9 cellular contexts compared by ENCODE assay signal in genomic region chr11:66834539-66834845, GRCh38. TPM values are rescaled to one million over a fixed set of nuclear protein-coding genes. Genes with fewer than 3 reads are reported as not detected.
DNase-seq lines count a peak whose midpoint lies in the region; ATAC-seq and TF ChIP-seq lines count a peak whose summit lies in the region.
"Had no signal": no experiment of that assay in that cellular context is flagged by ENCODE, and none has a peak within 500 bp of the region (broad histone marks: within the 10 kb centered on the region; RNA-seq: fewer than 3 reads in every experiment).

No MANE protein-coding gene starts in this region.

- no peak overlapping the region for H3K4me3 ChIP-seq in right cardiac atrium (ENCODE audit: low read length)
- no peak overlapping the region for H3K4me3 ChIP-seq in PC-3 (ENCODE audit: low read length)

- H3K27me3 ChIP-seq in right cardiac atrium (ENCODE audit: control insufficient read depth, insufficient read depth) (no peaks in the 10 kb centered on the region), PC-3 (ENCODE audit: low read length) (no peaks in the 10 kb centered on the region)

- ATAC-seq in right cardiac atrium (peak; percentile 8 to 17), PC-3 (no peak), GM21528 (IDR thresholded peaks at IDR 0.05; ENCODE audit: low FRiP score, unreplicated experiment) (no peak)
- no peak for ATAC-seq in stimulated activated effector memory CD8-positive, alpha-beta T cell treated with anti-CD3 and anti-CD28 coated beads, Interleukin-12 subunit alpha, Interleukin-12 subunit beta, amount 100 ng/mL, for 72 hours

- H3K9me3 ChIP-seq in right cardiac atrium (ENCODE audit: control insufficient read depth, low read length), result no peaks in the 10 kb centered on the region
- H3K9me3 ChIP-seq in PC-3 (ENCODE audit: low read length), result no peaks in the 10 kb centered on the region

- H3K4me2 ChIP-seq in PC-3 (ENCODE audit: low read length), result no peak overlapping the region

- H2AFZ ChIP-seq in PC-3 (ENCODE audit: low read length), result no peak overlapping the region

- H4K20me1 ChIP-seq in PC-3 (ENCODE audit: low read length), result no peaks in the 10 kb centered on the region

- intact Hi-C loops in right cardiac atrium (cut with DNase I) (loop anchor here (2.0 to 10.0 kb wide), 6 partner anchors 140 to 430 kb away; no protein-coding TSS in a partner anchor), cardiac septum (cut with DNase I) (loop anchor here (1.0 to 10.0 kb wide), 2 partner anchors 140 to 260 kb away; no protein-coding TSS in a partner anchor), PC-3 (cut with micrococcal nuclease) (loop anchor here (1.0 to 5.0 kb wide), 4 partner anchors 20 to 140 kb away; no protein-coding TSS in a partner anchor)

- H3F3A ChIP-seq in PC-3 (ENCODE audit: low read length, unreplicated experiment), result peaks cover 9% of the 10 kb centered on the region

- peaks cover 17 to 20% of the 10 kb centered on the region in 2 donors for H3K4me1 Mint-ChIP-seq in immature natural killer cell
- peaks cover 13% of the 10 kb centered on the region for H3K4me1 Mint-ChIP-seq in stimulated activated effector memory CD8-positive, alpha-beta T cell treated with anti-CD3 and anti-CD28 coated beads, Interleukin-12 subunit alpha, Interleukin-12 subunit beta, amount 100 ng/mL, for 72 hours

- peaks cover 8% of the 10 kb centered on the region; the same call in 1 of the 2 replicates for H3K36me3 ChIP-seq in PC-3 (ENCODE audit: low read depth, low read length)

- no peak overlapping the region for H3K4me3 Mint-ChIP-seq in immature natural killer cell
- no peak overlapping the region for H3K4me3 Mint-ChIP-seq in stimulated activated effector memory CD8-positive, alpha-beta T cell treated with anti-CD3 and anti-CD28 coated beads, Interleukin-12 subunit alpha, Interleukin-12 subunit beta, amount 100 ng/mL, for 72 hours

- BruUV-seq in PC-3 (replicated peaks; lab: Mats Ljungman, UMichigan), result no TSS peak

- H3K9me2 ChIP-seq in PC-3 (replicated peaks; ENCODE audit: low read length), result no peaks in the 10 kb centered on the region

- H3K9me3 Mint-ChIP-seq in immature natural killer cell, result no peaks in the 10 kb centered on the region
- no peaks in the 10 kb centered on the region for H3K9me3 Mint-ChIP-seq in stimulated activated effector memory CD8-positive, alpha-beta T cell treated with anti-CD3 and anti-CD28 coated beads, Interleukin-12 subunit alpha, Interleukin-12 subunit beta, amount 100 ng/mL, for 72 hours

- POLR2A ChIA-PET in PC-3 (lab: Charles Lee; ENCODE audit: unreplicated experiment), result interaction anchor here (0.5 kb wide), 1 partner anchor 1915 kb away, joined by 11 read pairs; no protein-coding TSS in a partner anchor

- no peaks in the 10 kb centered on the region for H3K36me3 Mint-ChIP-seq in immature natural killer cell
- peaks cover 23% of the 10 kb centered on the region for H3K36me3 Mint-ChIP-seq in stimulated activated effector memory CD8-positive, alpha-beta T cell treated with anti-CD3 and anti-CD28 coated beads, Interleukin-12 subunit alpha, Interleukin-12 subunit beta, amount 100 ng/mL, for 72 hours

- no peak overlapping the region for H3K27ac ChIP-seq in right cardiac atrium (ENCODE audit: low read length)
- H3K27ac ChIP-seq in PC-3 (ENCODE audit: low read length), result no peak overlapping the region

- CTCF ChIA-PET in PC-3 (lab: Charles Lee), result interaction anchor here (0.6 to 1.0 kb wide), 4 partner anchors 20 to 156 kb away, joined by 4 to 7 read pairs (median 4); partner anchors contain the start of gene RBM4B

- H3K27me3 Mint-ChIP-seq in immature natural killer cell (ENCODE audit: low read depth in 3 of 3), result peaks cover 0 to 2% (median 0%) of the 10 kb centered on the region in 3 donors

- WGBS in right cardiac atrium, result 66% methylated on average over 4 of the region's 4 CpGs

- TF ChIP-seq CTCF in PC-3 (conservative IDR thresholded peaks at IDR 0.05; ENCODE audit: low read depth, low read length), result peak; percentile 14; the same call in 1 of the 2 replicates

- no peak for DNase-seq in right cardiac atrium
- DNase-seq in cardiac septum (ENCODE audit: low spot score), result no peak
- no peak for DNase-seq in PC-3
- DNase-seq in immature natural killer cell, result no peak
- DNase-seq in DMS79 (lab: John Stamatoyannopoulos, UW), result no peak
- DNase-seq in stimulated activated effector memory CD8-positive, alpha-beta T cell treated with anti-CD3 and anti-CD28 coated beads, Interleukin-12 subunit alpha, Interleukin-12 subunit beta, amount 100 ng/mL, for 72 hours (ENCODE audit: low spot score in 2 of 2), result no peak
- DNase-seq in GM03348 (ENCODE audit: low spot score), result no peak
- DNase-seq: activated effector memory CD4-positive, alpha-beta T cell treated with Interleukin-2 at 50 U/mL for 16 hours had no signal

- H3K79me2 ChIP-seq in PC-3 (ENCODE audit: low read length), result no peaks in the 10 kb centered on the region

- peak overlapping the region in 5 of 6 donors; percentile 0 to 79 (median 58) for H3K27ac Mint-ChIP-seq in immature natural killer cell
- no peak overlapping the region for H3K27ac Mint-ChIP-seq in stimulated activated effector memory CD8-positive, alpha-beta T cell treated with anti-CD3 and anti-CD28 coated beads, Interleukin-12 subunit alpha, Interleukin-12 subunit beta, amount 100 ng/mL, for 72 hours

- H3K4me1 ChIP-seq in right cardiac atrium (ENCODE audit: control insufficient read depth, insufficient read depth, low read length) (no peaks in the 10 kb centered on the region), PC-3 (ENCODE audit: insufficient read depth, low read length) (peaks cover 10% of the 10 kb centered on the region)

- H3K9ac ChIP-seq in PC-3 (ENCODE audit: low read length), result no peak overlapping the region

RNA-seq across cellular contexts. Expression of gene RCE1, which starts 8.7 kb away (rescaled TPM):
- total RNA-seq in right cardiac atrium (1 to 10 TPM; 5.3 to 9.4 (median 6.8) TPM), cardiac septum (5.7 TPM), PC-3 (2014; rRNA removed) (63.9 and 70.4 TPM in 2 replicates)
- polyA plus RNA-seq in right cardiac atrium (4.8 TPM), immature natural killer cell (10 to 100 TPM; 19.5 to 29.1 (median 27.5) TPM)

RNA-seq across cellular contexts. Expression of gene LRFN4, which starts 22.4 kb away (rescaled TPM):
- total RNA-seq in right cardiac atrium, result 10 to 100 TPM; 10.8 to 14.6 (median 11.6) TPM
- polyA plus RNA-seq in right cardiac atrium, result 11.8 TPM
- total RNA-seq in cardiac septum, result 24.5 TPM
- 64.4 and 79.8 TPM in 2 replicates for total RNA-seq in PC-3 (2014; rRNA removed)
- under 1 TPM in 2 of 3 donors, not detected in 1; 0.12 to 0.16 TPM for polyA plus RNA-seq in immature natural killer cell

Comparison
In these comparisons a context has a peak if more than half of its experiments do, and no peak if none do; other contexts are left out.
1. ATAC-seq: peak in right cardiac atrium (2 of 2); none in PC-3 (single experiment), GM21528 (single experiment) and stimulated activated effector memory CD8-positive, alpha-beta T cell treated with anti-CD3 and anti-CD28 coated beads, Interleukin-12 subunit alpha, Interleukin-12 subunit beta, amount 100 ng/mL, for 72 hours (single experiment).